ENCODE assay signal across 8 cellular contexts in the genomic region with DNA sequence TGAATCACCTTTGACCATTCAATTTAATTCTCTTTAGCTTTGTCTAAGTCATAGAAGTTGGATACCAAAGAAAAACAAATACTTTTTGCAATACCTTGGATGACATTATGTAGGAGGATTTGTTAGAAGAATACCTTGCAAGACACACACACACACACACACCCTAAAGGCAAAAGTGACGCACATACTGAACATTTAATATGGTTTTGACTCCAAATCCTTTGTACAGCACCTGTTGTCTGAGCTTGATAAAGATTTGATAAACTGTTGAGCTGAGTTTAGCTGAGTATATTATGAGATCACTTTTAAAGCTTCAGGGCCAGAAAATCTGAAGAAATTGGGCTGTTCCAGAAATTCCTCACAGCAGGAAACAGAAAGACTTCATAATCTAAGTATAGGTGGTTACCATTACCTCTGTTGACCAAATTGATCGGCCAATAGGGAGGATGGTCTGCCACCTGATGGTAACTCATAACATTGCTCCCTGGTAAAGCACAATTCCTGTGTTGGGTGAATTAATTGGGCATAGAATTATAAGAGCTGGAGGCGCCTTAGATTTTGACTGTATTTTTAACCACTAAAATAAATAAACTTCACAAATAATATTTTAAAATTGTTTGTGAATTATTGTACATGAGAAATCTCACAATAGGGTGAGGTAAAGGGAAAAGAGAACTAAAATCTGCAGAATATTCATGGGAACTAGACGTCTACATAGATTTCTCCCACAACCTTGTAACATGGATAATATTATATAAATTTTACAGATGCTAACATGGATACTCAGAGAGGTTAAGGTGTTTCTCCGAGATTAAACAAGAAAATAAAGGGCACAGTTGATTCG. TPM values are rescaled to one million over a fixed set of nuclear protein-coding genes. Genes with fewer than 3 reads are reported as not detected.
DNase-seq lines count a peak whose midpoint lies in the region; ATAC-seq and TF ChIP-seq lines count a peak whose summit lies in the region.

No MANE protein-coding gene starts in this region.

- H3K4me1 ChIP-seq in mucosa of descending colon (ENCODE audit: low read depth): no peaks in the 10 kb centered on the region

- peak; percentile 66 for ATAC-seq in GM19035 (IDR thresholded peaks at IDR 0.05; ENCODE audit: unreplicated experiment)
- peak; percentile 81 for ATAC-seq in HG03342 (IDR thresholded peaks at IDR 0.05; ENCODE audit: unreplicated experiment)
- ATAC-seq in mucosa of descending colon: peak; percentile 77
- no peak for ATAC-seq in HG03457 (IDR thresholded peaks at IDR 0.05; ENCODE audit: unreplicated experiment)

- peak; percentile 20 for TF ChIP-seq CTCF in mucosa of descending colon (IDR thresholded peaks at IDR 0.05)

- no peak overlapping the region for H3K4me3 ChIP-seq in mucosa of descending colon

- H3K9me3 ChIP-seq in mucosa of descending colon: no peaks in the 10 kb centered on the region

- H3K36me3 ChIP-seq in mucosa of descending colon (ENCODE audit: low read depth): no peaks in the 10 kb centered on the region

- intact Hi-C loops in mucosa of descending colon (cut with DNase I, micrococcal nuclease): loop anchor here (1.0 to 5.0 kb wide), 2 partner anchors 77 to 78 kb away; no protein-coding TSS in a partner anchor

- DNase-seq in NCI-H2081 (lab: John Stamatoyannopoulos, UW): peak; percentile 20 to 38
- DNase-seq in NCI-H2081 treated with DMSO at 0.1 percent for 48 hours (lab: John Stamatoyannopoulos, UW): no peak
- peak; percentile 45 for DNase-seq in RPMI7951 (ENCODE audit: low read depth)
- peak; percentile 27 to 58 for DNase-seq in dermis microvascular lymphatic vessel endothelial cell (ENCODE audit: low read depth in 2 of 2)
- DNase-seq in mucosa of descending colon: peak in 1 of 3 donors; percentile 50

RNA-seq across cellular contexts. Expression of gene RPIA, which starts 21.9 kb away (rescaled TPM):
- total RNA-seq in RPMI7951 (2014; rRNA removed; shearing (Covaris generic)): 6.8 and 10.3 TPM in 2 replicates
- total RNA-seq in dermis microvascular lymphatic vessel endothelial cell (11.4 and 15.7 TPM in 2 replicates), mucosa of descending colon (10 to 100 TPM; 17.5 to 29.7 (median 25.7) TPM)

RNA-seq across cellular contexts. Expression of gene EIF2AK3, which starts 42.3 kb away (rescaled TPM):
- 18.0 and 19.9 TPM in 2 replicates for total RNA-seq in RPMI7951 (2014; rRNA removed; shearing (Covaris generic))
- total RNA-seq in dermis microvascular lymphatic vessel endothelial cell (10.8 and 12.4 TPM in 2 replicates), mucosa of descending colon (10 to 100 TPM; 20.4 to 31.6 (median 30.4) TPM)
